Comparison of ENCODE assay signal across 1 cellular context in the genomic region with DNA sequence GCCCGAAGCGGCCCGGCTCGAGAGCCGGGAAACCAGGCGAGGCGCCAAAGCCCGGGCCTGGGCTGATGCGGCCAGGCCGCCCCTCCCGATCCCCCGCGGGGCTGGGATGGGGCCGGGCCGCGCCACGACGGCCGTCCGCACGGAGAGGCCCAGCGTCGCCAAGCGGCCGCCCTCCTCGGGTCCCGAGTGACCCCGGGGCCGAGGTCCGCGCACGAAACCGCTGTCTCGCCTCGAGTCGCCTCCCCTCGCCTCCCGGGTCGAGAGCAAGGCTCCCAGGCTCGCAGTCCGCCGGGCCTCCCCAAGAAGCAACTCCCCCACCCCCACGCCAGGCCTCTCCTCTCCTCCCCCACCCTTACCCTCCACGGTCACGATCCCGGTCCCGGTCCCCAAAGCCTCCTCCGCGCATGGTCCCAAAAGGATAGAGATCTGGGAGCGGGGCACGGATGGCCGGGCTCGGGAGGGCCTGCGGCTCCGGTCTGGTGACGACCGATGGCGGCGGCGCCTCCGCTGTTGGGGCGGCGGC.
TF ChIP-seq lines count a peak whose summit lies in the region.

No MANE protein-coding gene starts in this region.

TF ChIP-seq in GM12878, 131 proteins besides CTCF, POLR2A, EP300 and RAD21 (continued from another document and continues in another):
- TF ChIP-seq ATF3 (IDR thresholded peaks at IDR 0.05; ENCODE audit: borderline replicate concordance, extremely low read depth, low read depth, low read length): no peak
- 0 out of 2 replicates have a peak, but pooled peaks have one; percentile 26 for TF ChIP-seq STAT1 (conservative IDR thresholded peaks at IDR 0.05)
- no peak for TF ChIP-seq ZBTB11 (CRISPR knock-in tag; IDR thresholded peaks at IDR 0.05)
- peak; percentile 73 for TF ChIP-seq BACH1 (IDR thresholded peaks at IDR 0.05; ENCODE audit: borderline replicate concordance)
- TF ChIP-seq TCF7 (IDR thresholded peaks at IDR 0.05; ENCODE audit: borderline replicate concordance): no peak
- no peak for TF ChIP-seq HDAC6 (IDR thresholded peaks at IDR 0.05; ENCODE audit: unreplicated experiment)
- TF ChIP-seq SRF (IDR thresholded peaks at IDR 0.05; ENCODE audit: low read depth in 2 of 2, low read length in 2 of 2): no peak
- peak; percentile 1; the same call in 1 of the 2 replicates for TF ChIP-seq POLR2AphosphoS5 (IDR thresholded peaks at IDR 0.05; ENCODE audit: low read length)
- TF ChIP-seq POU2F2 (IDR thresholded peaks at IDR 0.05; ENCODE audit: borderline replicate concordance, low read depth, low read length): 0 out of 3 replicates have a peak, but pooled peaks have one; percentile 11
- TF ChIP-seq SMC3 (IDR thresholded peaks at IDR 0.05; ENCODE audit: borderline replicate concordance, low read length): no peak
- TF ChIP-seq EGR1 (IDR thresholded peaks at IDR 0.05; ENCODE audit: borderline replicate concordance in 1 of 2, low read depth in 2 of 2, low read length in 2 of 2): 0 out of 3 replicates have a peak, but pooled peaks of 1 of the 2 experiments have one; percentile 3
- no peak for TF ChIP-seq TAF1 (IDR thresholded peaks at IDR 0.05; ENCODE audit: borderline replicate concordance, low read depth, low read length)
- TF ChIP-seq NR2F1 (conservative IDR thresholded peaks at IDR 0.05): peak; percentile 56
- no peak for TF ChIP-seq ZBTB40 (IDR thresholded peaks at IDR 0.05; ENCODE audit: borderline replicate concordance)
- no peak for TF ChIP-seq ELK1 (IDR thresholded peaks at IDR 0.05; ENCODE audit: low read depth, low read length)
- TF ChIP-seq, protein P1, sequence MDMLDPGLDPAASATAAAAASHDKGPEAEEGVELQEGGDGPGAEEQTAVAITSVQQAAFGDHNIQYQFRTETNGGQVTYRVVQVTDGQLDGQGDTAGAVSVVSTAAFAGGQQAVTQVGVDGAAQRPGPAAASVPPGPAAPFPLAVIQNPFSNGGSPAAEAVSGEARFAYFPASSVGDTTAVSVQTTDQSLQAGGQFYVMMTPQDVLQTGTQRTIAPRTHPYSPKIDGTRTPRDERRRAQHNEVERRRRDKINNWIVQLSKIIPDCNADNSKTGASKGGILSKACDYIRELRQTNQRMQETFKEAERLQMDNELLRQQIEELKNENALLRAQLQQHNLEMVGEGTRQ (IDR thresholded peaks at IDR 0.05; ENCODE audit: borderline replicate concordance, low read depth, low read length): no peak
- no peak for TF ChIP-seq NBN (IDR thresholded peaks at IDR 0.05)
- no peak for TF ChIP-seq HCFC1 (IDR thresholded peaks at IDR 0.05; ENCODE audit: low read length)
- TF ChIP-seq RCOR1 (conservative IDR thresholded peaks at IDR 0.05; ENCODE audit: low read depth, low read length): no peak
- no peak for TF ChIP-seq CREB1 (IDR thresholded peaks at IDR 0.05; ENCODE audit: low read depth)
- TF ChIP-seq IKZF1 (conservative IDR thresholded peaks at IDR 0.05): peak; percentile 48; the same call in 1 of the 2 replicates
- TF ChIP-seq MTA3 (IDR thresholded peaks at IDR 0.05; ENCODE audit: borderline replicate concordance, low read length): no peak
- peak in 1 of 2 experiments; percentile 42; a peak in 1 of 4 replicates for TF ChIP-seq BHLHE40 (IDR thresholded peaks at IDR 0.05; ENCODE audit: borderline replicate concordance in 1 of 2, low read depth in 2 of 2, low read length in 1 of 2)
- TF ChIP-seq SMARCA5 (IDR thresholded peaks at IDR 0.05): peak; percentile 34; the same call in 1 of the 2 replicates
- no peak for TF ChIP-seq RELA (IDR thresholded peaks at IDR 0.05; ENCODE audit: borderline replicate concordance, partially characterized antibody)
- peak; percentile 90; the same call in 1 of the 2 replicates for TF ChIP-seq CHD1 (IDR thresholded peaks at IDR 0.05; ENCODE audit: low read depth, low read length)
- no peak for TF ChIP-seq ZSCAN29 (IDR thresholded peaks at IDR 0.05)
- TF ChIP-seq SREBF2 (IDR thresholded peaks at IDR 0.05; ENCODE audit: low read length): no peak
- 0 out of 2 replicates have a peak, but pooled peaks have one; percentile 8 for TF ChIP-seq DPF2 (IDR thresholded peaks at IDR 0.05)
- TF ChIP-seq SIX5 (IDR thresholded peaks at IDR 0.05; ENCODE audit: low read depth, low read length, severe bottlenecking): no peak
- 0 out of 2 replicates have a peak, but pooled peaks have one; percentile 1 for TF ChIP-seq SREBF1 (IDR thresholded peaks at IDR 0.05; ENCODE audit: low read length)
- TF ChIP-seq CBX5 (IDR thresholded peaks at IDR 0.05; ENCODE audit: low read depth): no peak
- TF ChIP-seq, protein P2, sequence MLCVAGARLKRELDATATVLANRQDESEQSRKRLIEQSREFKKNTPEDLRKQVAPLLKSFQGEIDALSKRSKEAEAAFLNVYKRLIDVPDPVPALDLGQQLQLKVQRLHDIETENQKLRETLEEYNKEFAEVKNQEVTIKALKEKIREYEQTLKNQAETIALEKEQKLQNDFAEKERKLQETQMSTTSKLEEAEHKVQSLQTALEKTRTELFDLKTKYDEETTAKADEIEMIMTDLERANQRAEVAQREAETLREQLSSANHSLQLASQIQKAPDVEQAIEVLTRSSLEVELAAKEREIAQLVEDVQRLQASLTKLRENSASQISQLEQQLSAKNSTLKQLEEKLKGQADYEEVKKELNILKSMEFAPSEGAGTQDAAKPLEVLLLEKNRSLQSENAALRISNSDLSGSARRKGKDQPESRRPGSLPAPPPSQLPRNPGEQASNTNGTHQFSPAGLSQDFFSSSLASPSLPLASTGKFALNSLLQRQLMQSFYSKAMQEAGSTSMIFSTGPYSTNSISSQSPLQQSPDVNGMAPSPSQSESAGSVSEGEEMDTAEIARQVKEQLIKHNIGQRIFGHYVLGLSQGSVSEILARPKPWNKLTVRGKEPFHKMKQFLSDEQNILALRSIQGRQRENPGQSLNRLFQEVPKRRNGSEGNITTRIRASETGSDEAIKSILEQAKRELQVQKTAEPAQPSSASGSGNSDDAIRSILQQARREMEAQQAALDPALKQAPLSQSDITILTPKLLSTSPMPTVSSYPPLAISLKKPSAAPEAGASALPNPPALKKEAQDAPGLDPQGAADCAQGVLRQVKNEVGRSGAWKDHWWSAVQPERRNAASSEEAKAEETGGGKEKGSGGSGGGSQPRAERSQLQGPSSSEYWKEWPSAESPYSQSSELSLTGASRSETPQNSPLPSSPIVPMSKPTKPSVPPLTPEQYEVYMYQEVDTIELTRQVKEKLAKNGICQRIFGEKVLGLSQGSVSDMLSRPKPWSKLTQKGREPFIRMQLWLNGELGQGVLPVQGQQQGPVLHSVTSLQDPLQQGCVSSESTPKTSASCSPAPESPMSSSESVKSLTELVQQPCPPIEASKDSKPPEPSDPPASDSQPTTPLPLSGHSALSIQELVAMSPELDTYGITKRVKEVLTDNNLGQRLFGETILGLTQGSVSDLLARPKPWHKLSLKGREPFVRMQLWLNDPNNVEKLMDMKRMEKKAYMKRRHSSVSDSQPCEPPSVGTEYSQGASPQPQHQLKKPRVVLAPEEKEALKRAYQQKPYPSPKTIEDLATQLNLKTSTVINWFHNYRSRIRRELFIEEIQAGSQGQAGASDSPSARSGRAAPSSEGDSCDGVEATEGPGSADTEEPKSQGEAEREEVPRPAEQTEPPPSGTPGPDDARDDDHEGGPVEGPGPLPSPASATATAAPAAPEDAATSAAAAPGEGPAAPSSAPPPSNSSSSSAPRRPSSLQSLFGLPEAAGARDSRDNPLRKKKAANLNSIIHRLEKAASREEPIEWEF (IDR thresholded peaks at IDR 0.05; ENCODE audit: insufficient replicate concordance, low read depth, low read length): no peak
- TF ChIP-seq, protein P3, sequence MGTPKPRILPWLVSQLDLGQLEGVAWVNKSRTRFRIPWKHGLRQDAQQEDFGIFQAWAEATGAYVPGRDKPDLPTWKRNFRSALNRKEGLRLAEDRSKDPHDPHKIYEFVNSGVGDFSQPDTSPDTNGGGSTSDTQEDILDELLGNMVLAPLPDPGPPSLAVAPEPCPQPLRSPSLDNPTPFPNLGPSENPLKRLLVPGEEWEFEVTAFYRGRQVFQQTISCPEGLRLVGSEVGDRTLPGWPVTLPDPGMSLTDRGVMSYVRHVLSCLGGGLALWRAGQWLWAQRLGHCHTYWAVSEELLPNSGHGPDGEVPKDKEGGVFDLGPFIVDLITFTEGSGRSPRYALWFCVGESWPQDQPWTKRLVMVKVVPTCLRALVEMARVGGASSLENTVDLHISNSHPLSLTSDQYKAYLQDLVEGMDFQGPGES (IDR thresholded peaks at IDR 0.05): no peak
- no peak for TF ChIP-seq ZNF592 (IDR thresholded peaks at IDR 0.05)
- TF ChIP-seq FOXM1 (IDR thresholded peaks at IDR 0.05; ENCODE audit: low read depth, low read length): no peak
- TF ChIP-seq ZNF622 (IDR thresholded peaks at IDR 0.05): no peak
